ENCODE assay signal across 8 cellular contexts in the genomic region with DNA sequence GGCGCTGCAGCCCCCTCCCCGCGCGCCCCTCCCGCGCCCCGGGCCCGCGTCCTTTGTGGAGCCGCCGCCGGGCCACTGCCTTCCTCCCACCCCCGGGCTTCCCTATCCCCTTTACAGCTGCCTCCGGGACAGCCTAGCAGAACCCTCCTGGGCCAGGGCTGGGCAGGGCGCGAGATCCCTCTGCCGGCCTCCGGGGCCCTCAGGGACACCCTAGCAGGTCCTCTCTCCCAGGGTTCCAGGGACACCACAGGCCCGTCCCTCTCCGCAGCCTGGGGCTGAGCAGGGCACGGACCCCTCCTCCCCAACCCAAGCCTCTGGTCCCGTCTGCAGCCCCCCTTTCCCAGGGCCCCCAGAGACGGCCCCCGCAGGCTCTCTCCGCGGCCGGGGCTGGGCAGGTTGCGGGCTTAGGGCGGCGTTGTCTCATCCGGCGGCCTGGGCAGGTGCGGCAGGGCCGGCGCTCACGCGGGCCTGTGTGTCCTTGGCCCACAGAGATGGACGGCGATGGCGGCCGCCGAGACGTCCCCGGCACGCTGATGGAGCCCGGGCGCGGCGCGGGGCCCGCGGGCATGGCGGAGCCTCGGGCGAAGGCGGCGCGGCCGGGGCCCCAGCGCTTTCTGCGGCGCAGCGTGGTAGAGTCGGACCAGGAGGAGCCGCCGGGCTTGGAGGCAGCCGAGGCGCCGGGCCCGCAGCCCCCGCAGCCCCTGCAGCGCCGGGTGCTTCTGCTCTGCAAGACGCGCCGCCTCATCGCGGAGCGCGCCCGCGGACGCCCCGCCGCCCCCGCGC. TPM values are rescaled to one million over a fixed set of nuclear protein-coding genes. Genes with fewer than 3 reads are reported as not detected.
DNase-seq lines count a peak whose midpoint lies in the region; ATAC-seq and TF ChIP-seq lines count a peak whose summit lies in the region.

No MANE protein-coding gene starts in this region.

- H3K27me3 ChIP-seq in BLaER1 (peaks cover 5% of the 10 kb centered on the region; the same call in 1 of the 2 replicates), IMR-90 (ENCODE audit: control insufficient read depth, insufficient read depth, low read length) (peaks cover 72% of the 10 kb centered on the region), mucosa of stomach (ENCODE audit: control insufficient read depth, insufficient read depth, low read length) (peaks cover 60% of the 10 kb centered on the region)

- no peaks in the 10 kb centered on the region for H3K9me3 ChIP-seq in BLaER1
- H3K9me3 ChIP-seq in IMR-90 (ENCODE audit: control insufficient read depth, insufficient read depth, low read length): no peaks in the 10 kb centered on the region
- H3K9me3 ChIP-seq in mucosa of stomach (ENCODE audit: control insufficient read depth, low read length): no peaks in the 10 kb centered on the region

- H3K4me2 ChIP-seq in BLaER1: peak overlapping the region; percentile 99
- no peak overlapping the region for H3K4me2 ChIP-seq in IMR-90 (ENCODE audit: low read depth, low read length)

- peak overlapping the region; percentile 79 for H2AFZ ChIP-seq in IMR-90 (replicated peaks; ENCODE audit: low read length, poor library complexity)

- H3K36me3 ChIP-seq in BLaER1: no peaks in the 10 kb centered on the region
- H3K36me3 ChIP-seq in IMR-90 (ENCODE audit: control insufficient read depth, insufficient read depth, low read length): no peaks in the 10 kb centered on the region
- H3K36me3 ChIP-seq in mucosa of stomach (ENCODE audit: control insufficient read depth, insufficient read depth, low read length): no peaks in the 10 kb centered on the region

- H3K14ac ChIP-seq in IMR-90 (replicated peaks; ENCODE audit: low read depth, low read length): no peak overlapping the region

- no peak overlapping the region for H3K23ac ChIP-seq in IMR-90 (ENCODE audit: low read depth, low read length)

- H3K9me1 ChIP-seq in IMR-90 (ENCODE audit: insufficient read depth, low read length): no peaks in the 10 kb centered on the region

- no TSS peak for BruUV-seq in IMR-90 (replicated peaks; lab: Mats Ljungman, UMichigan)

- H2BK120ac ChIP-seq in IMR-90 (ENCODE audit: low read depth, low read length): no peak overlapping the region

- peak overlapping the region in 1 of 5 experiments; percentile 46 for H3K27ac Mint-ChIP-seq in brain

- H2BK5ac ChIP-seq in IMR-90 (ENCODE audit: low read depth, low read length, poor library complexity, severe bottlenecking): no peak overlapping the region

- ATAC-seq in IMR-90 (ENCODE audit: low read depth) (peak; percentile 42), HG03520 (IDR thresholded peaks at IDR 0.05; ENCODE audit: unreplicated experiment) (no peak)

- dilution Hi-C loops in IMR-90 (cut with HindIII; ENCODE audit: low sequenced_read_pairs, unreplicated experiment): no loop called here

- no peak overlapping the region for H4K5ac ChIP-seq in IMR-90 (ENCODE audit: low read depth, low read length)

- peaks cover 46% of the 10 kb centered on the region for H3K4me1 Mint-ChIP-seq in brain

- 2% methylated on average over 28 of the region's 87 CpGs; no CpG with 5 or more reads in 1 of the 2 experiments for WGBS in IMR-90 (ENCODE audit: extremely low coverage in 2 of 2, insufficient read length in 1 of 2), 2 experiments

- intact Hi-C loops in IMR-90 (cut with micrococcal nuclease): no loop called here

- no peak for TF ChIP-seq POLR2A in IMR-90 (IDR thresholded peaks at IDR 0.05; ENCODE audit: low read depth, low read length)

- no peak overlapping the region for H2AK5ac ChIP-seq in IMR-90 (ENCODE audit: low read depth, low read length)

- no peaks in the 10 kb centered on the region for H3K79me1 ChIP-seq in IMR-90 (ENCODE audit: low read depth in 1 of 2, low read length in 2 of 2)

- no peak overlapping the region for H2BK20ac ChIP-seq in IMR-90 (ENCODE audit: low read depth, low read length)

- no peak for DNase-seq in IMR-90
- no peak for DNase-seq in G401 (ENCODE audit: low spot score)
- DNase-seq in occipital lobe (lab: John Stamatoyannopoulos, UW): no peak
- DNase-seq in T-helper 9 cell: no peak

- in situ Hi-C loops in IMR-90 (cut with MboI; ENCODE audit: low sequenced_read_pairs): no loop called here
- in situ Hi-C loops in G401 (cut with HindIII; ENCODE audit: low sequenced_read_pairs): no loop called here

- H3K36me3 Mint-ChIP-seq in brain: no peaks in the 10 kb centered on the region

- CTCF ChIA-PET in IMR-90 (lab: Yijun Ruan, JAX): no interaction called here

- peak overlapping the region; percentile 77 for H3K4me3 ChIP-seq in BLaER1
- H3K4me3 ChIP-seq in IMR-90 (ENCODE audit: insufficient read depth, low read depth, low read length): no peak overlapping the region; the same call in 1 of the 2 replicates
- peak overlapping the region; percentile 4 for H3K4me3 ChIP-seq in mucosa of stomach (ENCODE audit: low read length)

- no peak overlapping the region for H4K8ac ChIP-seq in IMR-90 (ENCODE audit: low read depth in 2 of 2, low read length in 2 of 2)

- H3K9ac ChIP-seq in BLaER1 (peak overlapping the region; percentile 83), IMR-90 (ENCODE audit: low read depth, low read length) (no peak overlapping the region), mucosa of stomach (ENCODE audit: low read length) (peak overlapping the region; percentile 32)

- no peak overlapping the region for H4K91ac ChIP-seq in IMR-90 (ENCODE audit: insufficient read depth, low read depth, low read length)

- peak overlapping the region; percentile 76 to 82 (median 79) for H3K4me3 Mint-ChIP-seq in brain

- TF ChIP-seq CTCF in IMR-90 (conservative IDR thresholded peaks at IDR 0.05; ENCODE audit: low read depth, low read length) (no peak), brain (conservative IDR thresholded peaks at IDR 0.05) (no peak)

- peaks cover 0 to 7% (median 0%) of the 10 kb centered on the region in 5 experiments for H3K9me3 Mint-ChIP-seq in brain

- H3K27ac ChIP-seq in BLaER1 (peak overlapping the region; percentile 79), IMR-90 (ENCODE audit: insufficient read depth, low read length) (no peak overlapping the region)

- POLR2A ChIA-PET in IMR-90 (lab: Charles Lee; ENCODE audit: unreplicated experiment): no interaction called here

- H3K27me3 Mint-ChIP-seq in brain: peaks cover 5% of the 10 kb centered on the region

- H3K56ac ChIP-seq in IMR-90 (ENCODE audit: extremely low read depth, insufficient read depth, low read length): no peak overlapping the region

- peak overlapping the region; percentile 50 for H2AK9ac ChIP-seq in IMR-90 (replicated peaks; ENCODE audit: low read depth, low read length, poor library complexity)

- no peak overlapping the region for H3K18ac ChIP-seq in IMR-90 (ENCODE audit: low read depth, low read length)

- H3K4ac ChIP-seq in IMR-90 (ENCODE audit: low read depth, low read length): no peak overlapping the region

- peaks cover 63% of the 10 kb centered on the region for H3K4me1 ChIP-seq in BLaER1
- no peaks in the 10 kb centered on the region for H3K4me1 ChIP-seq in IMR-90 (ENCODE audit: control insufficient read depth, insufficient read depth, low read length)
- peaks cover 43% of the 10 kb centered on the region for H3K4me1 ChIP-seq in mucosa of stomach (ENCODE audit: control insufficient read depth, insufficient read depth, low read length)

- H4K20me1 ChIP-seq in BLaER1: peaks cover 20% of the 10 kb centered on the region
- no peaks in the 10 kb centered on the region for H4K20me1 ChIP-seq in IMR-90 (ENCODE audit: insufficient read depth, low read length)

- H2BK15ac ChIP-seq in IMR-90 (ENCODE audit: low read depth, low read length): no peak overlapping the region

- TF ChIP-seq RAD21 in IMR-90 (IDR thresholded peaks at IDR 0.05; ENCODE audit: low read length): no peak

TF ChIP-seq in IMR-90, 13 proteins besides CTCF, POLR2A, EP300 and RAD21 (continues in another document):
- TF ChIP-seq CHD1 (IDR thresholded peaks at IDR 0.05; ENCODE audit: low read depth, low read length) (no peak), RFX5 (IDR thresholded peaks at IDR 0.05; ENCODE audit: low read depth, low read length) (no peak), FOS (IDR thresholded peaks at IDR 0.05; ENCODE audit: low read depth, low read length) (no peak), RCOR1 (IDR thresholded peaks at IDR 0.05; ENCODE audit: insufficient replicate concordance, low read length) (no peak), BHLHE40 (IDR thresholded peaks at IDR 0.05; ENCODE audit: low read depth, low read length) (no peak), MXI1 (IDR thresholded peaks at IDR 0.05; ENCODE audit: borderline replicate concordance, low read depth, low read length) (no peak), NFE2L2 (IDR thresholded peaks at IDR 0.05; ENCODE audit: low read depth, low read length) (no peak), SMC3 (IDR thresholded peaks at IDR 0.05; ENCODE audit: low read depth, low read length) (no peak), MAZ (IDR thresholded peaks at IDR 0.05; ENCODE audit: borderline replicate concordance, low read depth, low read length) (no peak), MAFK (IDR thresholded peaks at IDR 0.05; ENCODE audit: low read depth, low read length) (no peak), CEBPB (IDR thresholded peaks at IDR 0.05; ENCODE audit: low read depth, low read length) (no peak)
- TF ChIP-seq, protein P1, sequence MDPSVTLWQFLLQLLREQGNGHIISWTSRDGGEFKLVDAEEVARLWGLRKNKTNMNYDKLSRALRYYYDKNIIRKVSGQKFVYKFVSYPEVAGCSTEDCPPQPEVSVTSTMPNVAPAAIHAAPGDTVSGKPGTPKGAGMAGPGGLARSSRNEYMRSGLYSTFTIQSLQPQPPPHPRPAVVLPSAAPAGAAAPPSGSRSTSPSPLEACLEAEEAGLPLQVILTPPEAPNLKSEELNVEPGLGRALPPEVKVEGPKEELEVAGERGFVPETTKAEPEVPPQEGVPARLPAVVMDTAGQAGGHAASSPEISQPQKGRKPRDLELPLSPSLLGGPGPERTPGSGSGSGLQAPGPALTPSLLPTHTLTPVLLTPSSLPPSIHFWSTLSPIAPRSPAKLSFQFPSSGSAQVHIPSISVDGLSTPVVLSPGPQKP (IDR thresholded peaks at IDR 0.05; ENCODE audit: borderline replicate concordance, low read depth, low read length): no peak

RNA-seq across cellular contexts. Expression of a gene that starts 0.7 kb away (rescaled TPM):
- total RNA-seq in IMR-90 (2012; rRNA removed) (not detected in 2 replicates), occipital lobe (16.4 TPM)
- polyA plus RNA-seq in IMR-90 (2012; rRNA removed) (not detected in 2 replicates), brain (ENCODE audit: insufficient read depth, low read depth, low replicate concordance) (70.2 TPM)
- polyA plus RNA-seq in IMR-90 (2012; cell fraction: cytosol; rRNA removed): 0.01 TPM in 1 of 2 replicates, not detected in the other
- not detected in 2 replicates for polyA plus RNA-seq in IMR-90 (2012; cell fraction: nucleus; rRNA removed; ENCODE audit: low replicate concordance)
- total RNA-seq in G401 (2014; rRNA removed; shearing (Covaris generic)): 5.8 and 8.9 TPM in 2 replicates

RNA-seq across cellular contexts. Expression of a gene that starts 50.6 kb away (rescaled TPM):
- 21.9 and 24.7 TPM in 2 replicates for total RNA-seq in IMR-90 (2012; rRNA removed)
- polyA plus RNA-seq in IMR-90 (2012; rRNA removed): 38.1 and 38.8 TPM in 2 replicates
- polyA plus RNA-seq in IMR-90 (2012; cell fraction: cytosol; rRNA removed): 16.1 and 60.5 TPM in 2 replicates
- 21.8 and 35.9 TPM in 2 replicates for polyA plus RNA-seq in IMR-90 (2012; cell fraction: nucleus; rRNA removed; ENCODE audit: low replicate concordance)
- polyA plus RNA-seq in brain (ENCODE audit: insufficient read depth, low read depth, low replicate concordance): 47.3 TPM
- total RNA-seq in G401 (2014; rRNA removed; shearing (Covaris generic)): 25.6 and 28.4 TPM in 2 replicates
- 7.5 TPM for total RNA-seq in occipital lobe
